Comparison of ENCODE assay signal across 8 cellular contexts in genomic region chr20:1313236-1313964, GRCh38. TPM values are rescaled to one million over a fixed set of nuclear protein-coding genes. Genes with fewer than 3 reads are reported as not detected.
A peak's percentile ranks its signal among the peaks of the same experiment; 100 is the strongest.
DNase-seq lines count a peak whose midpoint lies in the region; ATAC-seq and TF ChIP-seq lines count a peak whose summit lies in the region.

No MANE protein-coding gene starts in this region.

- no peaks in the 10 kb centered on the region for H3K9me3 ChIP-seq in endodermal cell (ENCODE audit: control insufficient read depth, low read length)

- TF ChIP-seq CTCF in GM20000 (IDR thresholded peaks at IDR 0.05; ENCODE audit: extremely low read depth, missing control alignments), result peak; percentile 83
- TF ChIP-seq CTCF in endodermal cell (conservative IDR thresholded peaks at IDR 0.05), result peak; percentile 99

- H3K4me1 ChIP-seq in ACC112 (ENCODE audit: control insufficient read depth, insufficient read depth, low read length, unreplicated experiment) (peaks cover 11% of the 10 kb centered on the region), endodermal cell (ENCODE audit: control insufficient read depth, insufficient read depth, low read length) (no peaks in the 10 kb centered on the region), mesendoderm (ENCODE audit: control insufficient read depth, low read depth, low read length) (no peaks in the 10 kb centered on the region)

- H3K79me1 ChIP-seq in mesendoderm (ENCODE audit: low read length), result no peaks in the 10 kb centered on the region

- H2BK15ac ChIP-seq in mesendoderm (replicated peaks; ENCODE audit: low read depth), result no peak overlapping the region

- H3K36me3 ChIP-seq in ACC112 (ENCODE audit: insufficient read depth, low read length), result no peaks in the 10 kb centered on the region
- H3K36me3 ChIP-seq in endodermal cell (ENCODE audit: control insufficient read depth, insufficient read depth, low read length), result no peaks in the 10 kb centered on the region
- no peaks in the 10 kb centered on the region for H3K36me3 ChIP-seq in mesendoderm (ENCODE audit: control insufficient read depth, insufficient read depth, low read length)

- H2BK120ac ChIP-seq in mesendoderm (ENCODE audit: low read depth, low read length), result no peak overlapping the region

- CTCF ChIA-PET in activated CD8-positive, alpha-beta memory T cell treated with anti-CD3 and anti-CD28 coated beads, Interleukin-2, amount 10 ng/mL, durations not matched to agents 7 days and 5 days (lab: Charles Lee), result interaction anchor here (0.6 to 2.6 kb wide), 20 partner anchors 8 to 205 kb away, joined by 3 to 23 read pairs (median 4); partner anchors contain the start of genes FKBP1A and SDCBP2

- H3K27me3 ChIP-seq in ACC112 (ENCODE audit: insufficient read depth, low read length) (no peaks in the 10 kb centered on the region), endodermal cell (ENCODE audit: control insufficient read depth, insufficient read depth, low read length, poor library complexity, severe bottlenecking) (peaks cover 4% of the 10 kb centered on the region), mesendoderm (ENCODE audit: insufficient read depth, low read length, poor library complexity) (no peaks in the 10 kb centered on the region)

- DNase-seq in GM20000 (ENCODE audit: low spot score), result peak; percentile 87
- DNase-seq in NCI-H526 (lab: John Stamatoyannopoulos, UW), result peak; percentile 75 to 93
- DNase-seq in activated CD8-positive, alpha-beta memory T cell treated with anti-CD3 and anti-CD28 coated beads, Interleukin-2, amount 10 ng/mL, durations not matched to agents 7 days and 5 days, result peak; percentile 63
- peak; percentile 91 for DNase-seq in endodermal cell
- DNase-seq in mesendoderm, result peak; percentile 77
- DNase-seq in stimulated activated CD8-positive, alpha-beta memory T cell treated with anti-CD3 and anti-CD28 coated beads, Interleukin-15, amount 100 ng/mL, for 4 hours (ENCODE audit: low read depth in 2 of 2), result peak; percentile 20 to 32
- DNase-seq in T1000 (lab: John Stamatoyannopoulos, UW), result no peak

- no peak overlapping the region for H2AK5ac ChIP-seq in mesendoderm (ENCODE audit: low read length)

- peaks cover 19% of the 10 kb centered on the region for H3K4me1 Mint-ChIP-seq in activated CD8-positive, alpha-beta memory T cell treated with anti-CD3 and anti-CD28 coated beads, Interleukin-2, amount 10 ng/mL, durations not matched to agents 7 days and 5 days
- peaks cover 4% of the 10 kb centered on the region for H3K4me1 Mint-ChIP-seq in endodermal cell

- H4K8ac ChIP-seq in mesendoderm (ENCODE audit: low read depth, low read length), result no peak overlapping the region

- no peaks in the 10 kb centered on the region for H3K36me3 Mint-ChIP-seq in activated CD8-positive, alpha-beta memory T cell treated with anti-CD3 and anti-CD28 coated beads, Interleukin-2, amount 10 ng/mL, durations not matched to agents 7 days and 5 days
- no peaks in the 10 kb centered on the region for H3K36me3 Mint-ChIP-seq in endodermal cell (ENCODE audit: low read depth)

- no peak overlapping the region for H3K4ac ChIP-seq in mesendoderm (ENCODE audit: low read depth, low read length)

- H3K79me2 ChIP-seq in ACC112 (ENCODE audit: control insufficient read depth, insufficient read depth, low read length, unreplicated experiment), result no peaks in the 10 kb centered on the region
- no peaks in the 10 kb centered on the region for H3K79me2 ChIP-seq in mesendoderm (ENCODE audit: control insufficient read depth, insufficient read depth, low read length)

- H3K27ac Mint-ChIP-seq in activated CD8-positive, alpha-beta memory T cell treated with anti-CD3 and anti-CD28 coated beads, Interleukin-2, amount 10 ng/mL, durations not matched to agents 7 days and 5 days, result no peak overlapping the region
- H3K27ac Mint-ChIP-seq in endodermal cell, result no peak overlapping the region

- H3K27ac ChIP-seq in ACC112 (ENCODE audit: low read depth, low read length) (no peak overlapping the region), endodermal cell (ENCODE audit: low read depth, low read length) (no peak overlapping the region), mesendoderm (ENCODE audit: low read depth, low read length) (no peak overlapping the region)

- peak; percentile 56 for ATAC-seq in activated CD8-positive, alpha-beta memory T cell treated with anti-CD3 and anti-CD28 coated beads, Interleukin-2, amount 10 ng/mL, durations not matched to agents 7 days and 5 days

- H3K9me3 Mint-ChIP-seq in activated CD8-positive, alpha-beta memory T cell treated with anti-CD3 and anti-CD28 coated beads, Interleukin-2, amount 10 ng/mL, durations not matched to agents 7 days and 5 days (ENCODE audit: low read depth), result no peaks in the 10 kb centered on the region
- no peaks in the 10 kb centered on the region for H3K9me3 Mint-ChIP-seq in endodermal cell

- no peak overlapping the region for H2BK5ac ChIP-seq in mesendoderm (ENCODE audit: low read length)

- H3K18ac ChIP-seq in mesendoderm (ENCODE audit: low read length), result no peak overlapping the region

- peak overlapping the region; percentile 15 for H3K4me2 ChIP-seq in mesendoderm (ENCODE audit: low read length)

- H3K4me3 Mint-ChIP-seq in activated CD8-positive, alpha-beta memory T cell treated with anti-CD3 and anti-CD28 coated beads, Interleukin-2, amount 10 ng/mL, durations not matched to agents 7 days and 5 days, result no peak overlapping the region
- peak overlapping the region; percentile 33 for H3K4me3 Mint-ChIP-seq in endodermal cell

- H3K56ac ChIP-seq in mesendoderm (ENCODE audit: low read length), result peak overlapping the region; percentile 80

- H3K9ac ChIP-seq in endodermal cell (ENCODE audit: extremely low read depth, low read length, poor library complexity, severe bottlenecking) (no peak overlapping the region), mesendoderm (ENCODE audit: low read length) (peak overlapping the region; percentile 46)

- peaks cover 4% of the 10 kb centered on the region for H3K27me3 Mint-ChIP-seq in activated CD8-positive, alpha-beta memory T cell treated with anti-CD3 and anti-CD28 coated beads, Interleukin-2, amount 10 ng/mL, durations not matched to agents 7 days and 5 days
- peaks cover 31% of the 10 kb centered on the region for H3K27me3 Mint-ChIP-seq in endodermal cell (ENCODE audit: insufficient read depth)

- H3K4me3 ChIP-seq in ACC112 (ENCODE audit: low read depth, low read length) (peak overlapping the region; percentile 38), endodermal cell (ENCODE audit: low read length) (no peak overlapping the region), mesendoderm (ENCODE audit: low read length) (no peak overlapping the region)

- peak overlapping the region; percentile 55 for H2AFZ ChIP-seq in ACC112 (ENCODE audit: low read length, unreplicated experiment)

- no peak overlapping the region for H3K23ac ChIP-seq in mesendoderm (ENCODE audit: low read length)

- WGBS in endodermal cell (ENCODE audit: insufficient coverage in 1 of 2, insufficient read length in 1 of 2), 2 experiments, result 28 to 85% methylated on average over 4 to 38 of the region's 38 CpGs
- no CpG with 5 or more reads among the region's 38 CpGs for WGBS in mesendoderm (ENCODE audit: extremely low coverage, insufficient coverage, low lambda C conversion rate)

- H4K5ac ChIP-seq in mesendoderm (ENCODE audit: low read length), result no peak overlapping the region

RNA-seq across cellular contexts. Expression of gene SDCBP2, which starts 15.5 kb away (rescaled TPM):
- total RNA-seq in activated CD8-positive, alpha-beta memory T cell treated with anti-CD3 and anti-CD28 coated beads, Interleukin-2, amount 10 ng/mL, durations not matched to agents 7 days and 5 days, result 1 to 10 TPM; 2.1 to 4.3 TPM
- 1 to 10 TPM; 1.5 to 5.1 TPM for total RNA-seq in endodermal cell
- polyA plus RNA-seq in endodermal cell (2013, experiment 1 of 2), result 2.6 TPM
- 3.0 TPM for polyA plus RNA-seq in endodermal cell (2013, experiment 2 of 2)
- polyA plus RNA-seq in mesendoderm (2013, experiment 1 of 2), result 1.2 TPM
- 1.1 TPM for polyA plus RNA-seq in mesendoderm (2013, experiment 2 of 2)

RNA-seq across cellular contexts. Expression of gene SNPH, which starts 47.3 kb away (rescaled TPM):
- total RNA-seq in activated CD8-positive, alpha-beta memory T cell treated with anti-CD3 and anti-CD28 coated beads, Interleukin-2, amount 10 ng/mL, durations not matched to agents 7 days and 5 days, result 1 to 10 TPM; 3.6 to 4.2 TPM
- total RNA-seq in endodermal cell, result 1 to 10 TPM; 2.2 to 4.9 TPM
- polyA plus RNA-seq in endodermal cell (2013, experiment 1 of 2), result 2.0 TPM
- polyA plus RNA-seq in endodermal cell (2013, experiment 2 of 2), result 2.1 TPM
- polyA plus RNA-seq in mesendoderm (2013, experiment 1 of 2), result 0.51 TPM
- 0.60 TPM for polyA plus RNA-seq in mesendoderm (2013, experiment 2 of 2)
